In the genomic region with DNA sequence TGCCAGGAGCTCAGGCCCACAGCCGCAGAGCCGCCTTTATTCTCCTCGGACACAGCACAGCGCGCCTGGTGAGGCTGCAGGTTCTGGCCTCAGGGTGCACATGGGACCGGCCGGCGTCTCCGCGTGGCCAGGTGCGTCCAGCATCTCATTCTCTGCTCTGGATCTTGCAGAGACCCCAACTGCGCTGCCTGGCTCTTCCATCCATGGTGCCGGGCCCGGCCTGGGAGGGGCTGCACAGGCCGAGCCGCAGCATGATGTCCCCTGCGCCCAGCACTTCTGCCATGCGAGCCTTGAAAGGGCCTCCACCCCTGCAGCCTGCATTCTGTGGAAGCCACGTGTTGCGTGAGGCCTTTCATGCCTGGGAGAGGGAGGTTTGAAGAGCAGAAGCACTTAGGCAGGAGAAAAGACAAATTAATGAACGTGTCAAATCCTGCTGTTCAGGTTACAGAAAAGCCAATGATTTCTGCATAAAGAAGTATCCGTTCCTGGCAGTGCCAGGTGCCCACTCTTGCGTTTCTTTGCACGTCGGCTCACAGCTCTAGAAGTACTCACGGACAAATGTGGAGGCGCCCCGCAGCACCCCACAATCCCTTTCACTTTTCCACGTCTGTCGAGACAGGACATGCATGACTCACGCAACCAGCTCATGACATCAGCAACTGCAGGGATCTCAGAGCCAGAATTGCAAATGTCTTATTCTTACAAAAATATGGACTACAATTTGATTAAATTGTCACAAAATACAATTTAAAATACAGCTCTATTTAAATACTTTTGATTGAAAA, we compare ENCODE assay signal across 15 cellular contexts.
"Had no signal": no experiment of that assay in that cellular context is flagged by ENCODE, and none has a peak within 500 bp of the region (broad histone marks: within the 10 kb centered on the region; RNA-seq: fewer than 3 reads in every experiment).

No MANE protein-coding gene starts in this region.

- H3K27ac ChIP-seq: cardiac muscle cell, colonic mucosa, esophagus muscularis mucosa, sigmoid colon, spleen had no signal

- H3K4me1 Mint-ChIP-seq: activated T-helper 17 cell treated with anti-CD3 and anti-CD28 coated beads, Interleukin-2, amount 50 U/mL, for 72 hours; nephron had no signal

- H3K36me3 ChIP-seq: cardiac muscle cell, colonic mucosa, esophagus muscularis mucosa, sigmoid colon, spleen had no signal

- H3K4me1 ChIP-seq: colonic mucosa, sigmoid colon had no signal

- H3K9me3 Mint-ChIP-seq: activated T-helper 17 cell treated with anti-CD3 and anti-CD28 coated beads, Interleukin-2, amount 50 U/mL, for 72 hours had no signal

- H3K4me3 Mint-ChIP-seq: activated T-helper 17 cell treated with anti-CD3 and anti-CD28 coated beads, Interleukin-2, amount 50 U/mL, for 72 hours; nephron; stimulated activated naive CD8-positive, alpha-beta T cell treated with anti-CD3 and anti-CD28 coated beads, Interleukin-15, Interleukin-2, amounts not matched to agents 100 ng/mL and 50 ng/mL, for 24 hours; type B pancreatic cell had no signal

- H3K9me3 ChIP-seq: colonic mucosa, esophagus muscularis mucosa, sigmoid colon, spleen had no signal

- H3K27ac Mint-ChIP-seq: activated T-helper 17 cell treated with anti-CD3 and anti-CD28 coated beads, Interleukin-2, amount 50 U/mL, for 72 hours; nephron; stimulated activated naive CD8-positive, alpha-beta T cell treated with anti-CD3 and anti-CD28 coated beads, Interleukin-15, Interleukin-2, amounts not matched to agents 100 ng/mL and 50 ng/mL, for 24 hours; type B pancreatic cell had no signal

- H3K27me3 ChIP-seq: cardiac muscle cell, colonic mucosa, esophagus muscularis mucosa, sigmoid colon had no signal

- H3K36me3 Mint-ChIP-seq: type B pancreatic cell had no signal

- DNase-seq: activated CD4-positive, alpha-beta T cell treated with anti-CD3 and anti-CD28 coated beads, Interleukin-2, amount 50 U/mL, for 4 hours; activated naive CD4-positive, alpha-beta T cell treated with anti-CD3 and anti-CD28 coated beads, Interleukin-2, amount 50 U/mL, for 16 hours; activated T-cell treated with anti-CD3 and anti-CD28 coated beads for 4 hours; colonic mucosa; kidney glomerular epithelial cell; left ventricle myocardium superior; mesendoderm; sigmoid colon; spleen had no signal

- H3K27me3 Mint-ChIP-seq: type B pancreatic cell had no signal

- H3K4me3 ChIP-seq: cardiac muscle cell, colonic mucosa, esophagus muscularis mucosa, sigmoid colon, spleen had no signal

- ATAC-seq: activated T-helper 17 cell treated with anti-CD3 and anti-CD28 coated beads, Interleukin-2, amount 50 U/mL, for 72 hours; left ventricle myocardium superior had no signal
